In the genomic region with DNA sequence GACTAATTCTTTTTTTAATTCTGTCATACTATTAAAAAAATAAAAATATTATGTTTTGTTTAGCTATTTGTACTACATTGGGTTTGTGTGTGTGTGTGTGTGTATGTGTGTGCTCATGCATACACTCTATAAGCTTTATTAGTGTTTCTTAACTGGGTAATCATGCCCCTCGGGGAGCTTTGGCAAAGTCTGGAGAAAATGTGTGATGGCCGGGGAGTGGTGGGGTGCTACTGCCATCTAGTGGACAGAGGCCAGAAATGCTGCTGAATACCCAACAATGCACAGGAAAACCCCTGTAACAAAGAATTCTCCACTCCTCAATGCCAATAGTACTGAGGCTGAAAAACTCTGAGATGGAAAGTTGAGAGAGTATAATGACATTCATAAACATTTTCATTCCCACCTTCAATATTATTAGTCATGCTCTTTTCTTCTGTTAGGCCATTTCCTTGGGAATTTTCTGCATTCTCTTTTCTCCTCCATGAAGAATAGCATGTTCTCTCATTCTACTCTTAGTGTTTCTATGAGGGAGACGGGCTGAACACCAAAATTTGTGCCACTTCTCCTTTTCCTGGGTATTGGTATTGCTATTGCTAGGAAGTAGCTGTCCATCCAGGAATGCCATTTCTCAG, we compare ENCODE assay signal across 9 cellular contexts.
DNase-seq lines count a peak whose midpoint lies in the region; ATAC-seq and TF ChIP-seq lines count a peak whose summit lies in the region.
"Had no signal": no experiment of that assay in that cellular context is flagged by ENCODE, and none has a peak within 500 bp of the region (broad histone marks: within the 10 kb centered on the region; RNA-seq: fewer than 3 reads in every experiment).

No MANE protein-coding gene starts in this region.

- ATAC-seq in GM21447 (IDR thresholded peaks at IDR 0.05; ENCODE audit: unreplicated experiment) (peak; percentile 86), foreskin keratinocyte (peak; percentile 84), omental fat pad (ENCODE audit: low FRiP score) (no peak)
- peak; percentile 62 for ATAC-seq in activated T-helper 17 cell treated with anti-CD3 and anti-CD28 coated beads, Interleukin-2, amount 50 U/mL, for 72 hours (replicated peaks)

- H3K4me1 Mint-ChIP-seq in activated T-helper 17 cell treated with anti-CD3 and anti-CD28 coated beads, Interleukin-2, amount 50 U/mL, for 72 hours = no peaks in the 10 kb centered on the region

- TF ChIP-seq CTCF in foreskin keratinocyte (conservative IDR thresholded peaks at IDR 0.05) (peak; percentile 95), omental fat pad (IDR thresholded peaks at IDR 0.05) (peak in 2 of 3 donors; percentile 28 to 53), thyroid gland (IDR thresholded peaks at IDR 0.05) (peak; percentile 79 to 91 (median 89))

- H3K36me3 ChIP-seq in thyroid gland = no peaks in the 10 kb centered on the region

- no peaks in the 10 kb centered on the region for H3K9me3 ChIP-seq in thyroid gland

- intact Hi-C loops in thyroid gland (cut with DNase I) = loop anchor here (2.0 kb wide), 1 partner anchor 211 kb away; no protein-coding TSS in a partner anchor

- H3K9me3 Mint-ChIP-seq in activated T-helper 17 cell treated with anti-CD3 and anti-CD28 coated beads, Interleukin-2, amount 50 U/mL, for 72 hours = peaks cover 6% of the 10 kb centered on the region

- TF ChIP-seq POLR2A in thyroid gland (IDR thresholded peaks at IDR 0.05) = no peak

- H3K4me3 ChIP-seq in thyroid gland (replicated peaks in 1 of 3) = no peak overlapping the region

- H3K27me3 Mint-ChIP-seq in activated T-helper 17 cell treated with anti-CD3 and anti-CD28 coated beads, Interleukin-2, amount 50 U/mL, for 72 hours = peaks cover 34% of the 10 kb centered on the region

- no peaks in the 10 kb centered on the region for H3K36me3 Mint-ChIP-seq in activated T-helper 17 cell treated with anti-CD3 and anti-CD28 coated beads, Interleukin-2, amount 50 U/mL, for 72 hours (ENCODE audit: low read depth)

- no peak overlapping the region for H3K27ac Mint-ChIP-seq in activated T-helper 17 cell treated with anti-CD3 and anti-CD28 coated beads, Interleukin-2, amount 50 U/mL, for 72 hours

- H3K4me1 ChIP-seq in foreskin keratinocyte = peaks cover 9% of the 10 kb centered on the region
- no peaks in the 10 kb centered on the region for H3K4me1 ChIP-seq in thyroid gland

- WGBS in thyroid gland, 2 donors = 26 to 32% methylated on average over 3 of the region's 3 CpGs

- no peak overlapping the region for H3K27ac ChIP-seq in foreskin keratinocyte
- H3K27ac ChIP-seq in thyroid gland = no peak overlapping the region
- H3K27ac ChIP-seq: epithelial cell of prostate had no signal

- DNase-seq in DMS153 treated with DMSO at 0.1 percent for 48 hours (lab: John Stamatoyannopoulos, UW; ENCODE audit: unreplicated experiment) (peak; percentile 33), HuH-7 (ENCODE audit: low spot score) (peak; percentile 24), RPMI7951 (ENCODE audit: low read depth) (peak; percentile 60), foreskin keratinocyte (peak; percentile 12 to 37), omental fat pad (ENCODE audit: low spot score) (peak; percentile 24), thyroid gland (peak; percentile 50 to 67)

- H3K4me3 Mint-ChIP-seq in activated T-helper 17 cell treated with anti-CD3 and anti-CD28 coated beads, Interleukin-2, amount 50 U/mL, for 72 hours = no peak overlapping the region

- H3K27me3 ChIP-seq in foreskin keratinocyte (no peaks in the 10 kb centered on the region), thyroid gland (no peaks in the 10 kb centered on the region)

Comparison
In these comparisons a context has a peak if more than half of its experiments do, and no peak if none do; other contexts are left out.
1. CTCF ChIP-seq: peak in every context shown above with its lines; median percentile 95 in foreskin keratinocyte; 89 in thyroid gland; 40 in omental fat pad.